20 cellular contexts compared by ENCODE assay signal in the genomic region with DNA sequence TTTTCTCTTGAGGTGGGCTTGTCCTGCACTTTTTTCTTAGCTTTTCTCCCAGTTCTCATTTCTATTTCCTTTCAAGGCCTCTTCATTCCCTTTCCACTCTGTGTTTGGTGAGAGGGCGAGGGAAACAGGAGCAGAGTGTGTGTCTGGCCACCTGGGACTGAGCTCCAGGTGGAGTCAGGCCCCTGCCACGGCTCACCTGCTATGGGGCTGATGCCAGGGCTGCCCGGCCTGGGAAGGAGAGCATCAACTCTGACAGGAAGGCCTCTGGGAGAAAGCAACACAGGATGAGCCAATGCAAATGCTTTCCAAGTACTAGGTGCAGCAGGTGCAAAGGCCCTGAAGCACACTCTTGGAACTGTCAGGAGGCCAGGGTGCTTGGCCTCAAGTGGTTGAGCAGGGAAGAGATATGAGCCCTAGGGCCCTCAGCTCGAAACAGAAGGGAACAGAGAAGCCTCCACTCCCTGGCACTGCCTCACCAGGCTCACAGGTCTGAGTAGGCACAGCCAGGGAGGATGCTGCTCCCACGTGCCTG. TPM values are rescaled to one million over a fixed set of nuclear protein-coding genes. Genes with fewer than 3 reads are reported as not detected.
DNase-seq lines count a peak whose midpoint lies in the region; ATAC-seq and TF ChIP-seq lines count a peak whose summit lies in the region.
"Had no signal": no experiment of that assay in that cellular context is flagged by ENCODE, and none has a peak within 500 bp of the region (broad histone marks: within the 10 kb centered on the region; RNA-seq: fewer than 3 reads in every experiment).

No MANE protein-coding gene starts in this region.

- no peak overlapping the region for H3K27ac ChIP-seq in aorta (ENCODE audit: low read depth in 1 of 2, low read length in 2 of 2)
- H3K27ac ChIP-seq in CD8-positive, alpha-beta T cell (ENCODE audit: low read depth, low read length): no peak overlapping the region
- H3K27ac ChIP-seq: A549, GM23248, SJCRH30 had no signal

- no peak for TF ChIP-seq CTCF in nephron progenitor cell (IDR thresholded peaks at IDR 0.05)
- no peak for TF ChIP-seq CTCF in CD8-positive, alpha-beta T cell (IDR thresholded peaks at IDR 0.05)

- H3K9me3 Mint-ChIP-seq in nephron progenitor cell: no peaks in the 10 kb centered on the region
- no peaks in the 10 kb centered on the region for H3K9me3 Mint-ChIP-seq in CD8-positive, alpha-beta T cell
- H3K9me3 Mint-ChIP-seq: CD8-positive, alpha-beta memory T cell had no signal

- peaks cover 3% of the 10 kb centered on the region for H3K36me3 Mint-ChIP-seq in nephron progenitor cell (ENCODE audit: low read depth)
- no peaks in the 10 kb centered on the region for H3K36me3 Mint-ChIP-seq in CD8-positive, alpha-beta T cell
- H3K36me3 Mint-ChIP-seq: CD8-positive, alpha-beta memory T cell had no signal

- H3K27ac Mint-ChIP-seq in nephron progenitor cell: peak overlapping the region; percentile 21
- no peak overlapping the region for H3K27ac Mint-ChIP-seq in CD8-positive, alpha-beta T cell

- no peaks in the 10 kb centered on the region for H3K36me3 ChIP-seq in aorta (ENCODE audit: control insufficient read depth in 1 of 2, insufficient read depth in 2 of 2, low read length in 1 of 2)
- no peaks in the 10 kb centered on the region for H3K36me3 ChIP-seq in CD8-positive, alpha-beta T cell (ENCODE audit: insufficient read depth, low read length)
- H3K36me3 ChIP-seq: MG63, SJCRH30 had no signal

- POLR2A ChIA-PET in CD8-positive, alpha-beta T cell (lab: Charles Lee): no interaction called here

- no peaks in the 10 kb centered on the region for H3K9me3 ChIP-seq in aorta (ENCODE audit: control insufficient read depth, low read length)
- H3K9me3 ChIP-seq in CD8-positive, alpha-beta T cell (ENCODE audit: low read length): no peaks in the 10 kb centered on the region
- H3K9me3 ChIP-seq: A549, MG63, SJCRH30 had no signal

- ATAC-seq in Right ventricle myocardium inferior: no peak
- ATAC-seq in aorta (ENCODE audit: low FRiP score): no peak
- no peak for ATAC-seq in CD8-positive, alpha-beta T cell
- ATAC-seq: A549 had no signal

- H3K4me1 Mint-ChIP-seq in nephron progenitor cell: peaks cover 57% of the 10 kb centered on the region
- peaks cover 28% of the 10 kb centered on the region for H3K4me1 Mint-ChIP-seq in CD8-positive, alpha-beta T cell (ENCODE audit: low read depth)

- no peaks in the 10 kb centered on the region for H3K4me1 ChIP-seq in aorta (ENCODE audit: control insufficient read depth in 1 of 2, insufficient read depth in 2 of 2, low read length in 2 of 2)
- H3K4me1 ChIP-seq in CD8-positive, alpha-beta T cell (ENCODE audit: insufficient read depth, low read length): peaks cover 22% of the 10 kb centered on the region
- H3K4me1 ChIP-seq: A549 had no signal

- intact Hi-C loops in Right ventricle myocardium inferior (cut with DNase I) (no loop called here), cardiac septum (cut with DNase I) (no loop called here), aorta (cut with DNase I) (no loop called here)
- intact Hi-C loops in CD8-positive, alpha-beta T cell (cut with DNase I, micrococcal nuclease): no loop called here

- H3K4me3 ChIP-seq in aorta (ENCODE audit: low read length in 2 of 2): no peak overlapping the region
- no peak overlapping the region for H3K4me3 ChIP-seq in CD8-positive, alpha-beta T cell (ENCODE audit: low read depth, low read length)
- H3K4me3 ChIP-seq: A549, GM23248, MG63, SJCRH30 had no signal

- peaks cover 1% of the 10 kb centered on the region for H3K27me3 Mint-ChIP-seq in nephron progenitor cell (ENCODE audit: low read depth, poor library complexity)
- no peaks in the 10 kb centered on the region for H3K27me3 Mint-ChIP-seq in CD8-positive, alpha-beta T cell (ENCODE audit: low read depth)
- H3K27me3 Mint-ChIP-seq: CD8-positive, alpha-beta memory T cell had no signal

- WGBS in aorta, 2 donors: 91 to 98% methylated on average over 5 of the region's 5 CpGs

- no peaks in the 10 kb centered on the region for H3K27me3 ChIP-seq in aorta (ENCODE audit: control insufficient read depth in 1 of 2, insufficient read depth in 2 of 2, low read length in 1 of 2)
- no peaks in the 10 kb centered on the region for H3K27me3 ChIP-seq in CD8-positive, alpha-beta T cell (ENCODE audit: insufficient read depth, low read length)
- H3K27me3 ChIP-seq: MG63, SJCRH30 had no signal

- DNase-seq in Right ventricle myocardium inferior (ENCODE audit: missing footprints) (peak; percentile 6), cardiac septum (ENCODE audit: low spot score) (no peak), NCI-H510A treated with DMSO at 0.1 percent for 48 hours (lab: John Stamatoyannopoulos, UW) (peak; percentile 69), nephron progenitor cell (no peak), aorta (peak; percentile 19 to 62)
- DNase-seq in CD8-positive, alpha-beta T cell: no peak
- DNase-seq in stimulated activated CD4-positive, alpha-beta T cell treated with anti-CD3 and anti-CD28 coated beads, Interleukin-4, amount 100 ng/mL, for 24 hours: no peak
- DNase-seq: CD8-positive, alpha-beta memory T cell; DMS53; GM23248; HCEC 1CT; Kasumi-1; MG63; NCI-H1048; NCI-H1436; NCI-H1930; NCI-H446 treated with DMSO at 0.1 percent for 48 hours; NCI-H748 treated with DMSO at 0.1 percent for 48 hours; SJCRH30 had no signal

- no peak overlapping the region for H3K4me3 Mint-ChIP-seq in nephron progenitor cell
- H3K4me3 Mint-ChIP-seq in CD8-positive, alpha-beta T cell: no peak overlapping the region
- H3K4me3 Mint-ChIP-seq: CD8-positive, alpha-beta memory T cell had no signal

- CTCF ChIA-PET in CD8-positive, alpha-beta T cell (lab: Charles Lee): no interaction called here

RNA-seq across cellular contexts. Expression of gene DUSP7, which starts 27.3 kb away (rescaled TPM):
- 25.0 TPM for total RNA-seq in Right ventricle myocardium inferior
- total RNA-seq in cardiac septum: 21.2 TPM
- total RNA-seq in aorta: 10 to 100 TPM; 36.8 to 54.1 TPM
- polyA plus RNA-seq in aorta: 10 to 100 TPM in 1 of 2 donors, 1 to 10 TPM in 1; 8.8 to 14.4 TPM
- 1 to 10 TPM; 5.4 to 5.6 TPM for total RNA-seq in CD8-positive, alpha-beta T cell

Comparison
In these comparisons a context has a peak if more than half of its experiments do, and no peak if none do; other contexts are left out.
1. DNase-seq: peak in Right ventricle myocardium inferior (single experiment), NCI-H510A treated with DMSO at 0.1 percent for 48 hours (single experiment) and aorta (2 of 2); none in cardiac septum (single experiment), nephron progenitor cell (single experiment), CD8-positive, alpha-beta T cell (0 of 7) and stimulated activated CD4-positive, alpha-beta T cell treated with anti-CD3 and anti-CD28 coated beads, Interleukin-4, amount 100 ng/mL, for 24 hours (single experiment).